38 cellular contexts compared by ENCODE assay signal in the genomic region with DNA sequence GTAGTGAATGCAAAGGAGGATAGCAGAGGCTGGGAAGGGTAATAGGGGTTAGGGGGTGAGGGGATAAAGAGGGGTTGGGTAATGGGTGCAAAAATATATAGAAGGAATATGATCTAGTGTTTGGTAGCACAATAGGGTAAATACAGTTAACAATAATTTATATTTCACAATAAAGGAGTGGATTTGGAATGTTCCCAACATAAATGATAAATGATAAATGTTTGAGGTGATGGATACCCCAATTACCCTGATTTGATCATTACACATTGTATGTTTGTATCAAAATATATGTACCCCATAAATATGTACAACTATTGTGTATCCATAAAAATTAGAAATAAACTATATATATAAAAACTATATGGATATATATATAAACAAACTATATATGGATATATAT. TPM values are rescaled to one million over a fixed set of nuclear protein-coding genes. Genes with fewer than 3 reads are reported as not detected.
"Had no signal": no experiment of that assay in that cellular context is flagged by ENCODE, and none has a peak within 500 bp of the region (broad histone marks: within the 10 kb centered on the region; RNA-seq: fewer than 3 reads in every experiment).

No MANE protein-coding gene starts in this region.

- DNase-seq: Karpas-422, Kasumi-1, MG63, MM.1S, MV-4-11, NCI-H1048, NCI-H1092, NCI-H1092 treated with DMSO at 0.1 percent for 48 hours, NCI-H1105, NCI-H1105 treated with DMSO at 0.1 percent for 48 hours, NCI-H1417, NCI-H1417 treated with DMSO at 0.1 percent for 48 hours, NCI-H1436, NCI-H1436 treated with DMSO at 0.1 percent for 48 hours, NCI-H146, NCI-H1694, NCI-H1694 treated with DMSO at 0.1 percent for 48 hours, NCI-H187, NCI-H187 treated with DMSO at 0.1 percent for 48 hours, NCI-H2029, NCI-H2029 treated with DMSO at 0.1 percent for 48 hours, NCI-H2081, NCI-H2081 treated with DMSO at 0.1 percent for 48 hours, NCI-H2107, NCI-H2171, NCI-H2171 treated with DMSO at 0.1 percent for 48 hours, NCI-H2227 treated with DMSO at 0.1 percent for 48 hours, NCI-H226, NCI-H345, NCI-H446, NCI-H446 treated with DMSO at 0.1 percent for 48 hours, NCI-H510A, NCI-H510A treated with DMSO at 0.1 percent for 48 hours had no signal

- H3K4me3 ChIP-seq: MG63 had no signal

- H3K36me3 ChIP-seq: MG63 had no signal

- H3K9ac ChIP-seq: KMS-11 had no signal

- H3K4me2 ChIP-seq: KMS-11 had no signal

- H3K9me3 ChIP-seq: MG63 had no signal

- H3K27ac ChIP-seq: KMS-11 had no signal

RNA-seq across cellular contexts. Expression of a gene that starts 1.0 kb away (rescaled TPM):
- total RNA-seq: LHCN-M2, M059J, MCF 10A, NCI-H460 had no signal
